In the genomic region with DNA sequence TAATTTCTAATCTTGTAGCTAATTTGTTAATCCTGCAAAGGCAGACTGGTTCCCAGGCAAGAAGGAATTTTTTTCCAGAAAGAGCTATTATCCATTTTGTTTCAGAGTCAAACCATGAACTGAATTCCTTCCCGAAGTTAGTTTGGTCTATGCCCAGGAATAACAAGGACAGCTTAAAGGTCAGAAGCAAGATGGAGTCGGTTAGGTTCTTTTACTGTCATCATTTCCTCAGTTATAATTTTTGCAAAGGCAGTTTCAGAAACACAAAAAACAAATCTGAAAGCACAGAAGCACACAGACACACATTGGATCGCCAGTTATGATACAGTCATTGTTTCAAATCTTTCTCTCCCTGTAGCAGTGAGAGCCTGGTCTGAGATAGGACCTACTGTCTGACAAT, we compare ENCODE assay signal across 1 cellular context.
TF ChIP-seq lines count a peak whose summit lies in the region.

No MANE protein-coding gene starts in this region.

TF ChIP-seq in H1, 55 proteins besides CTCF, POLR2A, EP300 and RAD21:
- TF ChIP-seq CBX5 (IDR thresholded peaks at IDR 0.05; ENCODE audit: low read depth, low read length) (no peak), JUN (IDR thresholded peaks at IDR 0.05; ENCODE audit: low read depth, low read length) (no peak), ZNF274 (IDR thresholded peaks at IDR 0.05; ENCODE audit: borderline replicate concordance, extremely low read depth, low read length) (no peak), GTF2F1 (IDR thresholded peaks at IDR 0.05; ENCODE audit: borderline replicate concordance, low read depth, low read length) (no peak), JUND (IDR thresholded peaks at IDR 0.05; ENCODE audit: low read length) (no peak), TEAD4 (IDR thresholded peaks at IDR 0.05; ENCODE audit: low read depth, low read length) (no peak), BACH1 (IDR thresholded peaks at IDR 0.05; ENCODE audit: low read length) (no peak), KDM5A (IDR thresholded peaks at IDR 0.05; ENCODE audit: low read length) (no peak)
- TF ChIP-seq, protein P1, sequence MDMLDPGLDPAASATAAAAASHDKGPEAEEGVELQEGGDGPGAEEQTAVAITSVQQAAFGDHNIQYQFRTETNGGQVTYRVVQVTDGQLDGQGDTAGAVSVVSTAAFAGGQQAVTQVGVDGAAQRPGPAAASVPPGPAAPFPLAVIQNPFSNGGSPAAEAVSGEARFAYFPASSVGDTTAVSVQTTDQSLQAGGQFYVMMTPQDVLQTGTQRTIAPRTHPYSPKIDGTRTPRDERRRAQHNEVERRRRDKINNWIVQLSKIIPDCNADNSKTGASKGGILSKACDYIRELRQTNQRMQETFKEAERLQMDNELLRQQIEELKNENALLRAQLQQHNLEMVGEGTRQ (IDR thresholded peaks at IDR 0.05; ENCODE audit: low read length), result no peak
